ENCODE assay signal across 8 cellular contexts in genomic region chr12:47757840-47758583, GRCh38. TPM values are rescaled to one million over a fixed set of nuclear protein-coding genes. Genes with fewer than 3 reads are reported as not detected.
DNase-seq lines count a peak whose midpoint lies in the region; ATAC-seq and TF ChIP-seq lines count a peak whose summit lies in the region.

No MANE protein-coding gene starts in this region.

- no peaks in the 10 kb centered on the region for H3K9me2 ChIP-seq in OCI-LY7 (ENCODE audit: insufficient read depth, low read length)

- peak overlapping the region; percentile 66 to 83 (median 75) for H3K4me3 Mint-ChIP-seq in naive thymus-derived CD8-positive, alpha-beta T cell

- H3K27me3 Mint-ChIP-seq in naive thymus-derived CD8-positive, alpha-beta T cell: no peaks in the 10 kb centered on the region

- no TSS peak for BruUV-seq in OCI-LY7 (replicated peaks; lab: Mats Ljungman, UMichigan)

- peaks cover 8 to 48% (median 33%) of the 10 kb centered on the region in 4 donors for H3K4me1 Mint-ChIP-seq in naive thymus-derived CD8-positive, alpha-beta T cell

- DNase-seq in AG04450 (ENCODE audit: low read depth, low spot score): no peak
- DNase-seq in OCI-LY7 (ENCODE audit: low spot score): no peak
- no peak for DNase-seq in naive thymus-derived CD8-positive, alpha-beta T cell
- no peak for DNase-seq in NCI-H446 (lab: John Stamatoyannopoulos, UW)
- DNase-seq in WERI-Rb-1: no peak

- TF ChIP-seq CTCF in AG04450 (IDR thresholded peaks at IDR 0.05; ENCODE audit: low read depth, low read length) (no peak), OCI-LY7 (conservative IDR thresholded peaks at IDR 0.05; ENCODE audit: low read length) (no peak), WERI-Rb-1 (IDR thresholded peaks at IDR 0.05; ENCODE audit: low read depth, low read length) (no peak)

- H3K27ac ChIP-seq in AG04450 (ENCODE audit: low read depth, low read length): no peak overlapping the region
- no peak overlapping the region for H3K27ac ChIP-seq in OCI-LY7 (ENCODE audit: low read depth, low read length, poor library complexity, severe bottlenecking)
- peak overlapping the region; percentile 78 to 96 for H3K27ac ChIP-seq in esophagus (ENCODE audit: low read depth in 2 of 2, low read length in 1 of 2)
- no peak overlapping the region for H3K27ac ChIP-seq in WERI-Rb-1

- H3K9me3 ChIP-seq in AG04450 (ENCODE audit: control insufficient read depth, insufficient read depth, low read length) (no peaks in the 10 kb centered on the region; the same call in 1 of the 2 replicates), OCI-LY7 (ENCODE audit: low read length) (no peaks in the 10 kb centered on the region), esophagus (ENCODE audit: control insufficient read depth in 2 of 2, insufficient read depth in 1 of 2, low read depth in 1 of 2, low read length in 1 of 2) (no peaks in the 10 kb centered on the region), WERI-Rb-1 (ENCODE audit: severe bottlenecking) (no peaks in the 10 kb centered on the region)

- H3K4me1 ChIP-seq in OCI-LY7 (ENCODE audit: insufficient read depth, low read length, poor library complexity, severe bottlenecking) (peaks cover 42% of the 10 kb centered on the region), esophagus (ENCODE audit: control insufficient read depth in 2 of 2, insufficient read depth in 2 of 2, low read length in 1 of 2) (peaks cover 9 to 27% of the 10 kb centered on the region in 2 donors)

- peak overlapping the region; percentile 92 for H3K4me2 ChIP-seq in OCI-LY7 (ENCODE audit: low read length)

- H3K36me3 ChIP-seq in OCI-LY7 (ENCODE audit: insufficient read depth, low read length): no peaks in the 10 kb centered on the region
- H3K36me3 ChIP-seq in esophagus (ENCODE audit: control insufficient read depth in 2 of 2, insufficient read depth in 2 of 2, low read length in 1 of 2): no peaks in the 10 kb centered on the region
- H3K36me3 ChIP-seq in WERI-Rb-1: no peaks in the 10 kb centered on the region

- H3K27ac Mint-ChIP-seq in naive thymus-derived CD8-positive, alpha-beta T cell: peak overlapping the region in 6 of 10 donors; percentile 1 to 73 (median 30)

- POLR2A ChIA-PET in AG04450 (lab: Yijun Ruan, JAX): interaction anchor here (0.6 to 1.3 kb wide), 3 partner anchors 15 to 88 kb away, joined by 3 to 4 read pairs (median 3); no protein-coding TSS in a partner anchor
- POLR2A ChIA-PET in OCI-LY7 (lab: Charles Lee): interaction anchor here (0.5 to 6.7 kb wide), 7 partner anchors 9 to 1532 kb away, joined by 4 to 44 read pairs (median 6); no protein-coding TSS in a partner anchor
- POLR2A ChIA-PET in naive thymus-derived CD8-positive, alpha-beta T cell (lab: Charles Lee): interaction anchor here (0.6 to 4.2 kb wide), 7 partner anchors 10 to 60 kb away, joined by 3 to 22 read pairs (median 4); partner anchors contain the start of gene SLC48A1

- peak in 1 of 2 donors; percentile 26 for ATAC-seq in naive thymus-derived CD8-positive, alpha-beta T cell
- no peak for ATAC-seq in HG02884 (IDR thresholded peaks at IDR 0.05; ENCODE audit: unreplicated experiment)
- ATAC-seq in GM21619 (IDR thresholded peaks at IDR 0.05; ENCODE audit: unreplicated experiment): no peak

- CTCF ChIA-PET in AG04450 (lab: Charles Lee) (interaction anchor here (0.8 to 13.2 kb wide), 9 partner anchors 9 to 80 kb away, joined by 3 to 116 read pairs (median 6); partner anchors contain the start of genes ENDOU, RPAP3 and SLC48A1), OCI-LY7 (lab: Charles Lee; ENCODE audit: unreplicated experiment) (interaction anchor here (0.6 to 2.3 kb wide), 5 partner anchors 9 to 436 kb away, joined by 3 to 16 read pairs (median 4); no protein-coding TSS in a partner anchor)

- H2AFZ ChIP-seq in OCI-LY7 (ENCODE audit: low read length): no peak overlapping the region

- no peaks in the 10 kb centered on the region for H3K36me3 Mint-ChIP-seq in naive thymus-derived CD8-positive, alpha-beta T cell

- H3K4me3 ChIP-seq in AG04450 (ENCODE audit: low read depth, low read length) (peak overlapping the region; percentile 69), OCI-LY7 (ENCODE audit: low read depth, low read length, poor library complexity, severe bottlenecking) (no peak overlapping the region), esophagus (ENCODE audit: low read depth in 1 of 2, low read length in 2 of 2) (peak overlapping the region; percentile 54 to 65), WERI-Rb-1 (ENCODE audit: low read depth, low read length) (no peak overlapping the region; the same call in 1 of the 2 replicates)

- H3K27me3 ChIP-seq in AG04450 (ENCODE audit: control insufficient read depth, insufficient read depth, low read length) (no peaks in the 10 kb centered on the region), esophagus (ENCODE audit: control insufficient read depth in 1 of 2, insufficient read depth in 2 of 2, low read length in 2 of 2) (no peaks in the 10 kb centered on the region), WERI-Rb-1 (ENCODE audit: insufficient read depth, low read depth, severe bottlenecking) (no peaks in the 10 kb centered on the region)

- no peaks in the 10 kb centered on the region for H3K79me2 ChIP-seq in OCI-LY7 (ENCODE audit: insufficient read depth, low read depth, low read length)

- no peaks in the 10 kb centered on the region for H4K20me1 ChIP-seq in OCI-LY7 (ENCODE audit: insufficient read depth, low read length)

- WGBS in esophagus, 2 donors: 43 to 53% methylated on average over 20 of the region's 20 CpGs

- no peaks in the 10 kb centered on the region for H3K9me3 Mint-ChIP-seq in naive thymus-derived CD8-positive, alpha-beta T cell

- intact Hi-C loops in OCI-LY7 (cut with micrococcal nuclease; ENCODE audit: unreplicated experiment): no loop called here

RNA-seq across cellular contexts. Expression of gene RAPGEF3, which starts 0.7 kb away (rescaled TPM):
- 1.7 and 2.1 TPM in 2 replicates for polyA plus RNA-seq in AG04450 (2011; rRNA removed)
- polyA minus RNA-seq in AG04450 (2011; rRNA and poly(A)+ RNA removed): 2.7 and 3.4 TPM in 2 replicates
- 0.69 and 0.80 TPM in 2 replicates for total RNA-seq in OCI-LY7 (2014; rRNA removed; shearing (Covaris generic))
- 2.9 and 4.7 TPM in 2 replicates for total RNA-seq in OCI-LY7 (2022)
- polyA plus RNA-seq in esophagus: 10 to 100 TPM; 23.2 to 75.2 TPM
- under 1 TPM; 0.63 to 0.65 TPM for total RNA-seq in naive thymus-derived CD8-positive, alpha-beta T cell
- polyA plus RNA-seq in naive thymus-derived CD8-positive, alpha-beta T cell: under 1 TPM; 0.08 to 0.27 (median 0.12) TPM

RNA-seq across cellular contexts. Expression of gene SLC48A1, which starts 15.0 kb away (rescaled TPM):
- polyA plus RNA-seq in AG04450 (2011; rRNA removed) (7.8 and 9.0 TPM in 2 replicates), esophagus (10 to 100 TPM; 17.7 to 20.6 TPM)
- polyA minus RNA-seq in AG04450 (2011; rRNA and poly(A)+ RNA removed): 9.3 and 12.2 TPM in 2 replicates
- 3.8 and 9.6 TPM in 2 replicates for total RNA-seq in OCI-LY7 (2014; rRNA removed; shearing (Covaris generic))
- total RNA-seq in OCI-LY7 (2022): 8.6 and 12.0 TPM in 2 replicates
- 10 to 100 TPM; 11.5 to 12.8 TPM for total RNA-seq in naive thymus-derived CD8-positive, alpha-beta T cell
- 10 to 100 TPM in 1 of 3 donors, 1 to 10 TPM in 2; 9.4 to 11.6 (median 9.7) TPM for polyA plus RNA-seq in naive thymus-derived CD8-positive, alpha-beta T cell

RNA-seq across cellular contexts. Expression of gene ENDOU, which starts 32.7 kb away (rescaled TPM):
- polyA plus RNA-seq in AG04450 (2011; rRNA removed) (0.07 and 0.10 TPM in 2 replicates), esophagus (100 to 1,000 TPM; 101 to 139 TPM)
- polyA minus RNA-seq in AG04450 (2011; rRNA and poly(A)+ RNA removed): 0.09 TPM in 1 of 2 replicates, not detected in the other
- 0.19 TPM in 1 of 2 replicates, not detected in the other for total RNA-seq in OCI-LY7 (2014; rRNA removed; shearing (Covaris generic))
- total RNA-seq in OCI-LY7 (2022): 0.55 TPM in 1 of 2 replicates, not detected in the other
- not detected for total RNA-seq in naive thymus-derived CD8-positive, alpha-beta T cell
- not detected for polyA plus RNA-seq in naive thymus-derived CD8-positive, alpha-beta T cell

RNA-seq across cellular contexts. Expression of gene RPAP3, which starts 52.2 kb away (rescaled TPM):
- polyA plus RNA-seq in AG04450 (2011; rRNA removed): 18.5 and 28.2 TPM in 2 replicates
- polyA minus RNA-seq in AG04450 (2011; rRNA and poly(A)+ RNA removed): 5.0 and 10.6 TPM in 2 replicates
- 21.6 and 25.1 TPM in 2 replicates for total RNA-seq in OCI-LY7 (2014; rRNA removed; shearing (Covaris generic))
- 52.9 and 53.9 TPM in 2 replicates for total RNA-seq in OCI-LY7 (2022)
- 10 to 100 TPM in 1 of 2 donors, 1 to 10 TPM in 1; 5.3 to 11.6 TPM for polyA plus RNA-seq in esophagus
- total RNA-seq in naive thymus-derived CD8-positive, alpha-beta T cell: 10 to 100 TPM; 41.5 to 41.8 TPM
- polyA plus RNA-seq in naive thymus-derived CD8-positive, alpha-beta T cell: 10 to 100 TPM; 34.6 to 38.7 (median 36.0) TPM

Comparison
In these comparisons a context has a peak if more than half of its experiments do, and no peak if none do; other contexts are left out.
1. H3K27ac ChIP-seq: peak in esophagus (2 of 2); none in AG04450 (single experiment), OCI-LY7 (single experiment) and WERI-Rb-1 (single experiment).
2. H3K4me3 ChIP-seq: peak in AG04450 (single experiment) and esophagus (2 of 2); none in OCI-LY7 (single experiment) and WERI-Rb-1 (single experiment).
3. RNA of gene ENDOU, which starts 32.7 kb away (polyA plus RNA-seq): 101 to 139 TPM in esophagus; 0.07 to 0.10 TPM in AG04450 and not detected in naive thymus-derived CD8-positive, alpha-beta T cell; every median in the first group is over 10 times any median in the second.